In the genomic region with DNA sequence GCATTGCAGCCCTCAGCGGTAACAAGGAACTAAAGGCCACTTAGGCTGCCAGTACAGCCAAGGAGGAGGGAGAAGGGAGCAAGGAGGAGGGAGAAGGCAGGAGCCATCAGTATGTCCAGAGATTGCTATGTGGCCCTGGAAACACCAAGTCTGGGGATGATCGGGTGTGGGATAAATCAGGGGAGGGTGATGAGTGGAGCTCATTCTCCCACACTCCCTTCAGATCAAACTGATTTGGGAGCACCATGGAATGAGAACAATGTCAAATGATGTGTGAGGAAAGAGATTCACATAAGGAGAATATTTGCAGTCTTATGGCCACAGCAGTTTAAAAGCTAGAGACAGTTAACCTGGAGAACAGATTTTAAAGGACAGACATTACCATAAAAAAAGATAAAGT, we compare ENCODE assay signal across 18 cellular contexts.
DNase-seq lines count a peak whose midpoint lies in the region; ATAC-seq and FAIRE-seq lines count a peak whose summit lies in the region.
"Had no signal": no experiment of that assay in that cellular context is flagged by ENCODE, and none has a peak within 500 bp of the region (broad histone marks: within the 10 kb centered on the region; RNA-seq: fewer than 3 reads in every experiment).

No MANE protein-coding gene starts in this region.

- H3K18ac ChIP-seq in mesenchymal stem cell (ENCODE audit: low read depth in 1 of 2, low read length in 2 of 2) = peak overlapping the region; percentile 8 to 54

- WGBS in mesenchymal stem cell = 85% methylated on average over 2 of the region's 2 CpGs

- peak overlapping the region; percentile 60 to 75 for H2BK12ac ChIP-seq in mesenchymal stem cell (ENCODE audit: low read length in 2 of 2)

- H3K14ac ChIP-seq in mesenchymal stem cell (ENCODE audit: low read length in 2 of 2) = peak overlapping the region in 1 of 2 experiments; percentile 18

- H3K4me1 ChIP-seq in BLaER1 = peaks cover 66% of the 10 kb centered on the region
- peaks cover 22% of the 10 kb centered on the region for H3K4me1 ChIP-seq in mesenchymal stem cell (ENCODE audit: control insufficient read depth, insufficient read depth, low read depth, low read length)
- H3K4me1 ChIP-seq: BE2C, Caco-2 had no signal

- ATAC-seq in HG02938 (IDR thresholded peaks at IDR 0.05; ENCODE audit: unreplicated experiment) = no peak
- ATAC-seq in stimulated activated naive CD8-positive, alpha-beta T cell treated with anti-CD3 and anti-CD28 coated beads, Interleukin-15, Interleukin-2, amounts not matched to agents 100 U/mL and 50 U/mL, for 24 hours = no peak
- ATAC-seq: GM12878, HCT116 had no signal

- no peak overlapping the region for H2AK5ac ChIP-seq in mesenchymal stem cell (ENCODE audit: low read length, severe bottlenecking)

- H3K9me3 ChIP-seq in BLaER1 (no peaks in the 10 kb centered on the region), mesenchymal stem cell (ENCODE audit: control insufficient read depth, low read length) (no peaks in the 10 kb centered on the region)
- H3K9me3 ChIP-seq: BE2C, Caco-2 had no signal

- H4K91ac ChIP-seq in mesenchymal stem cell (ENCODE audit: low read length) = peak overlapping the region; percentile 14

- H2BK5ac ChIP-seq in mesenchymal stem cell (ENCODE audit: low read depth, low read length, poor library complexity, severe bottlenecking) = no peak overlapping the region

- no peak overlapping the region for H2AFZ ChIP-seq in mesenchymal stem cell (ENCODE audit: low read depth, low read length)

- H3K4me3 ChIP-seq in BLaER1 = no peak overlapping the region
- H3K4me3 ChIP-seq in mesenchymal stem cell (ENCODE audit: insufficient read depth in 1 of 2, low read depth in 1 of 2, low read length in 2 of 2) = no peak overlapping the region
- H3K4me3 ChIP-seq: GM12878 had no signal

- H3K4me2 ChIP-seq in BLaER1 = peak overlapping the region; percentile 97
- H3K4me2 ChIP-seq in mesenchymal stem cell (ENCODE audit: low read length, poor library complexity, severe bottlenecking) = no peak overlapping the region

- H4K8ac ChIP-seq in mesenchymal stem cell (ENCODE audit: low read length) = peak overlapping the region; percentile 12

- H3K79me1 ChIP-seq in mesenchymal stem cell (replicated peaks; ENCODE audit: low read length, poor library complexity, severe bottlenecking) = no peaks in the 10 kb centered on the region

- H3K27ac ChIP-seq in BLaER1 (no peak overlapping the region), mesenchymal stem cell (ENCODE audit: low read length, poor library complexity, severe bottlenecking) (no peak overlapping the region)
- H3K27ac ChIP-seq: C4-2B had no signal

- H3K9ac ChIP-seq in BLaER1 (no peak overlapping the region), mesenchymal stem cell (ENCODE audit: low read length) (no peak overlapping the region)

- H3K4ac ChIP-seq in mesenchymal stem cell (ENCODE audit: low read depth in 1 of 2, low read length in 2 of 2) = peak overlapping the region in 1 of 2 experiments; percentile 19

- H2BK15ac ChIP-seq in mesenchymal stem cell (ENCODE audit: low read depth, poor library complexity, severe bottlenecking) = no peak overlapping the region

- no peak overlapping the region for H2BK120ac ChIP-seq in mesenchymal stem cell (ENCODE audit: low read depth, low read length)

- H3K36me3 ChIP-seq in BLaER1 (no peaks in the 10 kb centered on the region), mesenchymal stem cell (ENCODE audit: control insufficient read depth in 1 of 2, insufficient read depth in 2 of 2, low read depth in 1 of 2, low read length in 2 of 2) (no peaks in the 10 kb centered on the region)
- H3K36me3 ChIP-seq: BE2C had no signal

- H4K20me1 ChIP-seq in BLaER1 = no peaks in the 10 kb centered on the region

- H3K23ac ChIP-seq in mesenchymal stem cell (ENCODE audit: low read length in 2 of 2) = no peak overlapping the region

- FAIRE-seq in HTR-8/SVneo (lab: Jason Lieb, UNC) = peak; percentile 48
- FAIRE-seq: GM12878 had no signal

- H3K27me3 ChIP-seq in BLaER1 (no peaks in the 10 kb centered on the region), mesenchymal stem cell (ENCODE audit: control insufficient read depth in 1 of 2, insufficient read depth in 1 of 2, low read length in 2 of 2) (peaks cover 0 to 15% of the 10 kb centered on the region in 2 experiments)
- H3K27me3 ChIP-seq: BE2C had no signal

- DNase-seq in HTR-8/SVneo (ENCODE audit: insufficient read length, low spot score) = no peak
- peak; percentile 10 for DNase-seq in mesenchymal stem cell
- DNase-seq in stimulated activated naive CD8-positive, alpha-beta T cell treated with anti-CD3 and anti-CD28 coated beads, Interleukin-15, Interleukin-2, amounts not matched to agents 100 U/mL and 50 U/mL, for 24 hours = no peak
- no peak for DNase-seq in SIG-M5 (lab: John Stamatoyannopoulos, UW)
- DNase-seq: BE2C; Caco-2; CD4-positive, alpha-beta T cell; DMS153; DMS79; GF-D8; GOT3; H7; HFFc6 had no signal
